ENCODE assay signal across 8 cellular contexts in genomic region chr10:13160934-13161266, GRCh38.
DNase-seq lines count a peak whose midpoint lies in the region; ATAC-seq and TF ChIP-seq lines count a peak whose summit lies in the region.

No MANE protein-coding gene starts in this region.

- H3K27me3 ChIP-seq in brain microvascular endothelial cell (replicated peaks) (no peaks in the 10 kb centered on the region), neutrophil (peaks cover 6% of the 10 kb centered on the region)

- DNase-seq in brain microvascular endothelial cell (no peak), GM20000 (ENCODE audit: low spot score) (no peak), medulla oblongata (ENCODE audit: extremely low spot score) (no peak), DMS153 (lab: John Stamatoyannopoulos, UW) (no peak), GOT3 (lab: John Stamatoyannopoulos, UW) (no peak)

- in situ Hi-C loops in brain microvascular endothelial cell (cut with HindIII; ENCODE audit: low pct_ligation_motif_present, low sequenced_read_pairs): no loop called here

- H3K36me3 ChIP-seq in brain microvascular endothelial cell (replicated peaks): no peaks in the 10 kb centered on the region
- H3K36me3 ChIP-seq in neutrophil: no peaks in the 10 kb centered on the region

- H3K27ac ChIP-seq in brain microvascular endothelial cell (no peak overlapping the region), neutrophil (no peak overlapping the region)

- TF ChIP-seq CTCF in brain microvascular endothelial cell (IDR thresholded peaks at IDR 0.05; ENCODE audit: low read depth, low read length, missing control alignments) (no peak), neutrophil (IDR thresholded peaks at IDR 0.05) (no peak), GM20000 (IDR thresholded peaks at IDR 0.05; ENCODE audit: extremely low read depth, missing control alignments) (no peak)

- peaks cover 13 to 16% of the 10 kb centered on the region in 2 experiments for H3K4me1 ChIP-seq in neutrophil (ENCODE audit: control insufficient read depth in 1 of 2, insufficient read depth in 1 of 2, low read depth in 1 of 2, low read length in 1 of 2)

- peak overlapping the region; percentile 52 for H3K4me3 ChIP-seq in brain microvascular endothelial cell (ENCODE audit: low read depth, low read length)
- peak overlapping the region; percentile 24 to 57 for H3K4me3 ChIP-seq in neutrophil (ENCODE audit: low read depth in 1 of 2, low read length in 1 of 2)

- ATAC-seq in GM18511 (IDR thresholded peaks at IDR 0.05; ENCODE audit: unreplicated experiment): peak; percentile 51
- peak; percentile 28 for ATAC-seq in HG03095 (IDR thresholded peaks at IDR 0.05; ENCODE audit: unreplicated experiment)

- H3K9me3 ChIP-seq in neutrophil: no peaks in the 10 kb centered on the region
